Comparison of ENCODE assay signal across 1 cellular context in the genomic region with DNA sequence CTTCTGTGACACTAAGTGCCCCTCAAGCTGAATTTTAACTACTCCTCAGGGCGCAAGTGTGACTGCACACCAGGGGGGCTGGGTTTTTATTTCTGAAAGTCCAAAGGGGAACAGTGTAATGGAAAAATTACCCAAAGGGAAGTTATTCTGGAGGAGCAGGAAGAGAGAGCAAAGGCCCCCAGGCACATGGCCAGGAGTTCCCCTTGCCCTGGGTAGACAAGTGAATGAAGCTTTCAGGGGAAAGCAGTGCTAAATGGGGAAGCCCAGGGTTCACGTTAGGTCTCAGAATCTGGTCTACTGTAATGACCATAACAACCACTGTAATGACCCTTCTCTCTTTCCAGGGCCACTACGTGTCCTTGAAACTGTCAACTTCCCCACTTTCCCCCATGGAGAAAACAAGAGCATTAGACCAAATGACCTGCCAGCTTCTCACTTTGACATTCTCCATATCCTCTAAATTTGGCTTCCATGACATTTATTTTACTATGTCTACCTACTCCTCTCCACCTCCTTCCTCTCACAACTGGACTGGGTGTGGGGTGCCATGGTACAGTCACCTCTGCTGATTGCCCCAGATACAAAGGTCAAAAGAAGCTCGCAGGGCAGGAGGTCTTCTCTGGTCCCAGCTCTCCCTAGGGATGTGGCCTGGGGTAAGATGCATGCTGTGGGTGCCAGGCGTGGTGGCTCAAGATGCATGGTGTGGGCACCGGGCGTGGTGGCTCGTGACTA.
TF ChIP-seq lines count a peak whose summit lies in the region.

No MANE protein-coding gene starts in this region.

TF ChIP-seq in GM12878, 131 proteins besides CTCF, POLR2A, EP300 and RAD21:
- TF ChIP-seq RELA (IDR thresholded peaks at IDR 0.05; ENCODE audit: borderline replicate concordance, partially characterized antibody): peak; percentile 59
- TF ChIP-seq NR2F1 (conservative IDR thresholded peaks at IDR 0.05): peak; percentile 94
- TF ChIP-seq EED (IDR thresholded peaks at IDR 0.05; ENCODE audit: low read depth): peak; percentile 94
- TF ChIP-seq EGR1 (IDR thresholded peaks at IDR 0.05; ENCODE audit: borderline replicate concordance in 1 of 2, low read depth in 2 of 2, low read length in 2 of 2): no peak
- TF ChIP-seq IKZF2 (IDR thresholded peaks at IDR 0.05): peak; percentile 89 to 90
- TF ChIP-seq SUPT20H (IDR thresholded peaks at IDR 0.05; ENCODE audit: borderline replicate concordance, control insufficient read depth, low read depth, low read length): no peak
- TF ChIP-seq MTA2 (IDR thresholded peaks at IDR 0.05; ENCODE audit: low read depth): peak; percentile 69; the same call in 1 of the 2 replicates
- no peak for TF ChIP-seq MEF2A (IDR thresholded peaks at IDR 0.05; ENCODE audit: insufficient read depth, low read depth, low read length)
- peak; percentile 31; the same call in 1 of the 2 replicates for TF ChIP-seq ATF7 (IDR thresholded peaks at IDR 0.05; ENCODE audit: low read depth)
- TF ChIP-seq GATAD2B (conservative IDR thresholded peaks at IDR 0.05; ENCODE audit: low read depth): 0 out of 2 replicates have a peak, but pooled peaks have one; percentile 36
- TF ChIP-seq, protein P1, sequence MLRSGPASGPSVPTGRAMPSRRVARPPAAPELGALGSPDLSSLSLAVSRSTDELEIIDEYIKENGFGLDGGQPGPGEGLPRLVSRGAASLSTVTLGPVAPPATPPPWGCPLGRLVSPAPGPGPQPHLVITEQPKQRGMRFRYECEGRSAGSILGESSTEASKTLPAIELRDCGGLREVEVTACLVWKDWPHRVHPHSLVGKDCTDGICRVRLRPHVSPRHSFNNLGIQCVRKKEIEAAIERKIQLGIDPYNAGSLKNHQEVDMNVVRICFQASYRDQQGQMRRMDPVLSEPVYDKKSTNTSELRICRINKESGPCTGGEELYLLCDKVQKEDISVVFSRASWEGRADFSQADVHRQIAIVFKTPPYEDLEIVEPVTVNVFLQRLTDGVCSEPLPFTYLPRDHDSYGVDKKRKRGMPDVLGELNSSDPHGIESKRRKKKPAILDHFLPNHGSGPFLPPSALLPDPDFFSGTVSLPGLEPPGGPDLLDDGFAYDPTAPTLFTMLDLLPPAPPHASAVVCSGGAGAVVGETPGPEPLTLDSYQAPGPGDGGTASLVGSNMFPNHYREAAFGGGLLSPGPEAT (IDR thresholded peaks at IDR 0.05; ENCODE audit: low read depth): peak; percentile 85
- TF ChIP-seq PML (IDR thresholded peaks at IDR 0.05; ENCODE audit: low read length): no peak
- TF ChIP-seq NFIC (IDR thresholded peaks at IDR 0.05; ENCODE audit: low read depth, low read length): 0 out of 2 replicates have a peak, but pooled peaks have one; percentile 20
- peak; percentile 96 for TF ChIP-seq IKZF1 (conservative IDR thresholded peaks at IDR 0.05)
- peak; percentile 66; the same call in 1 of the 2 replicates for TF ChIP-seq SPI1 (IDR thresholded peaks at IDR 0.05; ENCODE audit: borderline replicate concordance, insufficient read depth, low read depth, low read length)
- TF ChIP-seq RUNX3 (IDR thresholded peaks at IDR 0.05; ENCODE audit: low read length): peak; percentile 7; the same call in 1 of the 2 replicates
- peak; percentile 61; the same call in 1 of the 2 replicates for TF ChIP-seq DPF2 (IDR thresholded peaks at IDR 0.05)
- TF ChIP-seq ZBED1 (IDR thresholded peaks at IDR 0.05; ENCODE audit: borderline replicate concordance): no peak
TF ChIP-seq in GM12878: peak in this region for 13.
